Comparison of ENCODE assay signal across 4 cellular contexts in genomic region chr10:70130878-70131559, GRCh38.
A peak's percentile ranks its signal among the peaks of the same experiment; 100 is the strongest.
TF ChIP-seq lines count a peak whose summit lies in the region.

No MANE protein-coding gene starts in this region.

TF ChIP-seq in A549, 52 proteins besides CTCF, POLR2A, EP300 and RAD21:
- TF ChIP-seq CHD2 (IDR thresholded peaks at IDR 0.05; ENCODE audit: low read length, partially characterized antibody), result no peak
- TF ChIP-seq CEBPB (IDR thresholded peaks at IDR 0.05), result peak in 1 of 2 experiments; percentile 71; a peak in 1 of 4 replicates

TF ChIP-seq in HCT116, 20 proteins besides CTCF, POLR2A, EP300 and RAD21:
- TF ChIP-seq MAX (IDR thresholded peaks at IDR 0.05) (peak; percentile 9; the same call in 1 of the 2 replicates), ELF1 (IDR thresholded peaks at IDR 0.05; ENCODE audit: borderline replicate concordance, low read depth) (no peak), CEBPB (IDR thresholded peaks at IDR 0.05; ENCODE audit: low read depth) (peak; percentile 79; the same call in 1 of the 2 replicates)

TF ChIP-seq in K562, 482 proteins besides CTCF, POLR2A, EP300 and RAD21:
- TF ChIP-seq CBX2 (IDR thresholded peaks at IDR 0.05; ENCODE audit: insufficient read depth, low read length, poor library complexity, severe bottlenecking), result no peak
- TF ChIP-seq PREB (CRISPR knock-in tag; IDR thresholded peaks at IDR 0.05), result no peak
- TF ChIP-seq ZSCAN32 (CRISPR knock-in tag; IDR thresholded peaks at IDR 0.05), result no peak
- no peak for TF ChIP-seq RREB1 (CRISPR knock-in tag; IDR thresholded peaks at IDR 0.05)
- peak; percentile 31; the same call in 1 of the 2 replicates for TF ChIP-seq CEBPG (CRISPR knock-in tag; IDR thresholded peaks at IDR 0.05)
- 0 out of 4 replicates have a peak, but pooled peaks of 1 of the 2 experiments have one; percentile 35 for TF ChIP-seq CEBPG (tag; conservative IDR thresholded peaks at IDR 0.05 in 1 of 2, IDR thresholded peaks at IDR 0.05 in 1 of 2)
- TF ChIP-seq TAF1 (IDR thresholded peaks at IDR 0.05; ENCODE audit: control insufficient read depth, extremely low read depth, insufficient read depth, low read length, severe bottlenecking), result no peak
- no peak for TF ChIP-seq ZNF431 (CRISPR knock-in tag; IDR thresholded peaks at IDR 0.05)
- TF ChIP-seq SMAD4 (CRISPR knock-in tag; conservative IDR thresholded peaks at IDR 0.05), result no peak

TF ChIP-seq in HepG2, 621 proteins besides CTCF, POLR2A, EP300 and RAD21 (continues in another document):
- TF ChIP-seq FOXK1 (CRISPR knock-in tag; IDR thresholded peaks at IDR 0.05; ENCODE audit: borderline replicate concordance, low read depth) (0 out of 2 replicates have a peak, but pooled peaks have one; percentile 8), TOE1 (CRISPR knock-in tag; IDR thresholded peaks at IDR 0.05) (no peak), NR2C2 (CRISPR knock-in tag; IDR thresholded peaks at IDR 0.05; ENCODE audit: borderline replicate concordance) (no peak), ATF4 (CRISPR knock-in tag; IDR thresholded peaks at IDR 0.05) (peak in 1 of 2 experiments; percentile 64; a peak in 2 of 4 replicates), NFYC (CRISPR knock-in tag; IDR thresholded peaks at IDR 0.05) (0 out of 2 replicates have a peak, but pooled peaks have one; percentile 14), HNF1A (IDR thresholded peaks at IDR 0.05; ENCODE audit: low read depth) (no peak), HNF1A (CRISPR knock-in tag; IDR thresholded peaks at IDR 0.05; ENCODE audit: borderline replicate concordance) (no peak), SP2 (CRISPR knock-in tag; IDR thresholded peaks at IDR 0.05) (no peak), SIX4 (CRISPR knock-in tag; IDR thresholded peaks at IDR 0.05) (no peak), MBD4 (IDR thresholded peaks at IDR 0.05; ENCODE audit: borderline replicate concordance, low read length) (0 out of 2 replicates have a peak, but pooled peaks have one; percentile 34), KLF6 (CRISPR knock-in tag; IDR thresholded peaks at IDR 0.05) (0 out of 2 replicates have a peak, but pooled peaks have one; percentile 21), KAT8 (CRISPR knock-in tag; IDR thresholded peaks at IDR 0.05) (peak; percentile 32), UBTF (CRISPR knock-in tag; IDR thresholded peaks at IDR 0.05) (peak; percentile 44; the same call in 1 of the 2 replicates), CEBPG (CRISPR knock-in tag; IDR thresholded peaks at IDR 0.05) (peak; percentile 88), MED8 (CRISPR knock-in tag; IDR thresholded peaks at IDR 0.05; ENCODE audit: insufficient replicate concordance) (peak; percentile 29), ZNF646 (CRISPR knock-in tag; IDR thresholded peaks at IDR 0.05) (peak; percentile 97), TERF1 (CRISPR knock-in tag; IDR thresholded peaks at IDR 0.05) (no peak), ZNF230 (CRISPR knock-in tag; IDR thresholded peaks at IDR 0.05) (no peak), ZNF274 (CRISPR knock-in tag; IDR thresholded peaks at IDR 0.05) (no peak), ZFY (CRISPR knock-in tag; IDR thresholded peaks at IDR 0.05) (0 out of 2 replicates have a peak, but pooled peaks have one; percentile 24), RCOR2 (CRISPR knock-in tag; IDR thresholded peaks at IDR 0.05) (0 out of 2 replicates have a peak, but pooled peaks have one; percentile 51), ZNF816 (CRISPR knock-in tag; IDR thresholded peaks at IDR 0.05; ENCODE audit: borderline replicate concordance) (no peak), ONECUT2 (CRISPR knock-in tag; IDR thresholded peaks at IDR 0.05) (no peak), FOXP4 (CRISPR knock-in tag; IDR thresholded peaks at IDR 0.05) (peak; percentile 68), HOXA3 (CRISPR knock-in tag; IDR thresholded peaks at IDR 0.05) (peak; percentile 35; the same call in 1 of the 2 replicates), ZBTB8A (CRISPR knock-in tag; IDR thresholded peaks at IDR 0.05; ENCODE audit: borderline replicate concordance, low read depth) (no peak), MXD1 (CRISPR knock-in tag; IDR thresholded peaks at IDR 0.05) (no peak), ZFP90 (CRISPR knock-in tag; IDR thresholded peaks at IDR 0.05; ENCODE audit: borderline replicate concordance) (0 out of 2 replicates have a peak, but pooled peaks have one; percentile 27), FOXA1 (IDR thresholded peaks at IDR 0.05) (no peak), FOXA1 (CRISPR knock-in tag; IDR thresholded peaks at IDR 0.05) (peak; percentile 42), TEAD3 (CRISPR knock-in tag; optimal IDR thresholded peaks at IDR 0.05; ENCODE audit: borderline replicate concordance) (peak; percentile 50), MYPOP (CRISPR knock-in tag; IDR thresholded peaks at IDR 0.05) (peak; percentile 53; the same call in 1 of the 2 replicates), KAT2B (IDR thresholded peaks at IDR 0.05; ENCODE audit: borderline replicate concordance, low read depth, low read length) (no peak), ZNF543 (CRISPR knock-in tag; IDR thresholded peaks at IDR 0.05) (no peak), ZNF253 (CRISPR knock-in tag; IDR thresholded peaks at IDR 0.05; ENCODE audit: borderline replicate concordance) (peak; percentile 34; the same call in 1 of the 2 replicates)
